In the genomic region with DNA sequence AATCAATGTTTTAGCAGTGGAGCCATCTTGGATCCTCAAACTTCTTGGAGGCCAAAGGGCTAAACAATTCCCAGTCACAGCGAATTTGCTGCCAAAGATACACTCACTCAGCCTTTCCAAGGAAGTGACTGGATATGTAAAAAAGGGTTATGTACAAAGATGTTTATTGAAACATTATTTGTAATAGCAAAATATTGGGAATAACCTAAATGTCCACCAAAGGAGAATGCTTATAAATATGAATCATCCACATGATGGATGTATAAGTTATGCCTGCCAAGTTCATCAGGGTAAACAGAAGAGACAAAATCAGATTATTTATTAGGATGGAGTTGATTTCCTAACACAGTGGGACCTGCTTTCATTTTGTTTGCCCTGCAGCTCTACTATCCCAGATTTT, we compare ENCODE assay signal across 17 cellular contexts.
"Had no signal": no experiment of that assay in that cellular context is flagged by ENCODE, and none has a peak within 500 bp of the region (broad histone marks: within the 10 kb centered on the region; RNA-seq: fewer than 3 reads in every experiment).

No MANE protein-coding gene starts in this region.

- DNase-seq: activated CD4-positive, alpha-beta T cell treated with anti-CD3 and anti-CD28 coated beads for 1 hour; activated gamma-delta T cell treated with Interleukin-2 at 50 U/mL for 16 hours; effector memory CD4-positive, alpha-beta T cell; immature natural killer cell; left ventricle myocardium superior; mucosa of descending colon; naive B cell; trophoblast cell; WERI-Rb-1 had no signal

- H3K4me3 Mint-ChIP-seq: immature natural killer cell; naive B cell; neural crest cell; stimulated activated naive CD8-positive, alpha-beta T cell treated with anti-CD3 and anti-CD28 coated beads, Interleukin-15, Interleukin-2, amounts not matched to agents 100 ng/mL and 50 ng/mL, for 24 hours had no signal

- H3K9me3 ChIP-seq: gastroesophageal sphincter, mucosa of descending colon, prostate gland, vagina had no signal

- H3K27ac Mint-ChIP-seq: activated naive CD4-positive, alpha-beta T cell treated with anti-CD3 and anti-CD28 coated beads, Interleukin-2, amount 50 U/mL, for 72 hours; immature natural killer cell; stimulated activated naive CD8-positive, alpha-beta T cell treated with anti-CD3 and anti-CD28 coated beads, Interleukin-15, Interleukin-2, amounts not matched to agents 100 ng/mL and 50 ng/mL, for 24 hours had no signal

- H3K36me3 Mint-ChIP-seq: activated naive CD4-positive, alpha-beta T cell treated with anti-CD3 and anti-CD28 coated beads, Interleukin-2, amount 50 U/mL, for 72 hours; immature natural killer cell; naive B cell had no signal

- H3K9me3 Mint-ChIP-seq: immature natural killer cell; naive B cell; neural crest cell; stimulated activated naive CD8-positive, alpha-beta T cell treated with anti-CD3 and anti-CD28 coated beads, Interleukin-15, Interleukin-2, amounts not matched to agents 100 ng/mL and 50 ng/mL, for 24 hours had no signal

- H3K36me3 ChIP-seq: esophagus muscularis mucosa, gastroesophageal sphincter, prostate gland, right atrium auricular region, vagina, WERI-Rb-1 had no signal

- H3K27ac ChIP-seq: esophagus muscularis mucosa, gastroesophageal sphincter, prostate gland, right atrium auricular region, vagina, WERI-Rb-1 had no signal

- ATAC-seq: activated naive CD4-positive, alpha-beta T cell treated with anti-CD3 and anti-CD28 coated beads, Interleukin-2, amount 50 U/mL, for 72 hours; gastroesophageal sphincter; left ventricle myocardium superior; mucosa of descending colon had no signal

- H3K27me3 ChIP-seq: esophagus muscularis mucosa, gastroesophageal sphincter, right atrium auricular region, vagina had no signal

- H3K4me3 ChIP-seq: esophagus muscularis mucosa, gastroesophageal sphincter, mucosa of descending colon, prostate gland, right atrium auricular region, vagina had no signal

- H3K4me1 ChIP-seq: gastroesophageal sphincter, prostate gland, right atrium auricular region, vagina had no signal

- H3K27me3 Mint-ChIP-seq: naive B cell; stimulated activated naive CD8-positive, alpha-beta T cell treated with anti-CD3 and anti-CD28 coated beads, Interleukin-15, Interleukin-2, amounts not matched to agents 100 ng/mL and 50 ng/mL, for 24 hours had no signal

- H3K4me1 Mint-ChIP-seq: immature natural killer cell, naive B cell had no signal
